16 cellular contexts compared by ENCODE assay signal in the genomic region with DNA sequence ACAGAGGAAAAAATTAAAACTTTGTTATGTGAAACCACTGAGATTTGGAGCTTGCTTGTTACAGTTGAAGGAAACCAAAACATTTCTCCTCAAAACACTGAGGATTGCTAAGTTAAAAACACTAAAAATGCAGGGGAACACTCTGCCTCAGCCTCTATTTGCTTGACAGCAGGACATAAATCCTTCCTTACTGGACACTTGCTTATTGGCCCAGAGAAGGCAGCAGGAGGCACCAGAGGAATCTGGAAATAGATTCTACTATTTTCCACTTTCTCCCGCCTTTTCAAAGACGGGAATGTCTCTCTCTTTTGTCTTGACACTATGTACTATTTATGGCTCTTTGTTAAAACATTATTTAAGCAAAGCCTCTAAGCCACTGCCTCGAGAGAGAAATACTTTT.
DNase-seq lines count a peak whose midpoint lies in the region; ATAC-seq and TF ChIP-seq lines count a peak whose summit lies in the region.
"Had no signal": no experiment of that assay in that cellular context is flagged by ENCODE, and none has a peak within 500 bp of the region (broad histone marks: within the 10 kb centered on the region; RNA-seq: fewer than 3 reads in every experiment).

No MANE protein-coding gene starts in this region.

- no peak overlapping the region for H3K4me3 Mint-ChIP-seq in memory B cell
- H3K4me3 Mint-ChIP-seq in WTC11: no peak overlapping the region
- H3K4me3 Mint-ChIP-seq: CD14-positive monocyte; CD8-positive, alpha-beta T cell; H9 had no signal

- DNase-seq in cerebellar cortex (ENCODE audit: low spot score): peak; percentile 70
- no peak for DNase-seq in memory B cell (ENCODE audit: low spot score in 2 of 2)
- no peak for DNase-seq in mammary epithelial cell
- no peak for DNase-seq in stimulated activated CD4-positive, alpha-beta T cell treated with anti-CD3 and anti-CD28 coated beads, Interleukin-4, amount 100 ng/mL, for 1 hour
- DNase-seq in WTC11 (ENCODE audit: low spot score): no peak
- DNase-seq: CD8-positive, alpha-beta T cell; COR-L47; DND-41; GF-D8; GOT3; H9; KBM-7 had no signal

- no peaks in the 10 kb centered on the region for H3F3A ChIP-seq in OCI-LY1 (ENCODE audit: insufficient read depth, low read length)

- no peak for TF ChIP-seq CTCF in OCI-LY1 (IDR thresholded peaks at IDR 0.05; ENCODE audit: low read length)
- no peak for TF ChIP-seq CTCF in mammary epithelial cell (conservative IDR thresholded peaks at IDR 0.05 in 1 of 2, IDR thresholded peaks at IDR 0.05 in 1 of 2; ENCODE audit: extremely low read depth in 1 of 2, insufficient read depth in 1 of 2, low read depth in 1 of 2, low read length in 2 of 2)
- TF ChIP-seq CTCF in WTC11 (IDR thresholded peaks at IDR 0.05): no peak

- no peak for ATAC-seq in memory B cell (ENCODE audit: low read depth)
- no peak for ATAC-seq in GM21528 (IDR thresholded peaks at IDR 0.05; ENCODE audit: low FRiP score, unreplicated experiment)
- ATAC-seq in WTC11: no peak
- ATAC-seq: A549; CD8-positive, alpha-beta T cell had no signal

- H3K9ac ChIP-seq in OCI-LY1 (ENCODE audit: low read length): no peak overlapping the region; the same call in 1 of the 2 replicates
- H3K9ac ChIP-seq in mammary epithelial cell (ENCODE audit: insufficient read depth, low read length): no peak overlapping the region

- H3K9me3 Mint-ChIP-seq in memory B cell: no peaks in the 10 kb centered on the region
- H3K9me3 Mint-ChIP-seq in WTC11: peaks cover 18% of the 10 kb centered on the region
- H3K9me3 Mint-ChIP-seq: CD8-positive, alpha-beta T cell had no signal

- no peaks in the 10 kb centered on the region for H4K20me1 ChIP-seq in OCI-LY1 (ENCODE audit: insufficient read depth, low read length)
- no peaks in the 10 kb centered on the region for H4K20me1 ChIP-seq in mammary epithelial cell (ENCODE audit: insufficient read depth, low read length)

- H3K36me3 ChIP-seq in OCI-LY1 (ENCODE audit: insufficient read depth, low read length) (no peaks in the 10 kb centered on the region; the same call in 1 of the 2 replicates), mammary epithelial cell (ENCODE audit: insufficient read depth, low read length) (no peaks in the 10 kb centered on the region)

- WGBS in mammary epithelial cell (ENCODE audit: low coverage, missing lambda C conversion rate): 70% methylated on average over 2 of the region's 3 CpGs

- dilution Hi-C loops in mammary epithelial cell (cut with HindIII; ENCODE audit: low sequenced_read_pairs): no loop called here

- intact Hi-C loops in mammary epithelial cell (cut with micrococcal nuclease): no loop called here

- H2AFZ ChIP-seq in OCI-LY1 (ENCODE audit: low read length): peak overlapping the region; percentile 2; the same call in 1 of the 2 replicates
- no peak overlapping the region for H2AFZ ChIP-seq in mammary epithelial cell (ENCODE audit: low read depth, low read length)

- H3K36me3 Mint-ChIP-seq in memory B cell (peaks cover 2% of the 10 kb centered on the region), WTC11 (peaks cover 10% of the 10 kb centered on the region)
- H3K36me3 Mint-ChIP-seq: CD8-positive, alpha-beta T cell had no signal

- H3K79me2 ChIP-seq in OCI-LY1 (ENCODE audit: insufficient read depth, low read length) (no peaks in the 10 kb centered on the region), mammary epithelial cell (ENCODE audit: insufficient read depth, low read length) (no peaks in the 10 kb centered on the region)

- in situ Hi-C loops in mammary epithelial cell (cut with MboI; ENCODE audit: low sequenced_read_pairs in 2 of 2): no loop called here

- BruUV-seq in mammary epithelial cell (replicated peaks; lab: Mats Ljungman, UMichigan): no TSS peak

- POLR2A ChIA-PET in WTC11 (lab: Charles Lee): no interaction called here

- peak overlapping the region; percentile 72 for H3K27ac ChIP-seq in OCI-LY1 (ENCODE audit: low read depth, low read length, poor library complexity, severe bottlenecking)
- no peak overlapping the region for H3K27ac ChIP-seq in mammary epithelial cell (ENCODE audit: insufficient read depth, low read depth, low read length)
- H3K27ac ChIP-seq: A549 had no signal

- no peaks in the 10 kb centered on the region for H3K27me3 ChIP-seq in OCI-LY1 (ENCODE audit: insufficient read depth, low read length)
- H3K27me3 ChIP-seq in mammary epithelial cell (ENCODE audit: insufficient read depth, low read length): no peaks in the 10 kb centered on the region

- H3K9me2 ChIP-seq in OCI-LY1 (ENCODE audit: low read depth, low read length): no peaks in the 10 kb centered on the region

- H3K4me1 Mint-ChIP-seq in memory B cell (peaks cover 25% of the 10 kb centered on the region), WTC11 (no peaks in the 10 kb centered on the region)
- H3K4me1 Mint-ChIP-seq: H9 had no signal

- H3K4me2 ChIP-seq in OCI-LY1 (ENCODE audit: low read length) (no peak overlapping the region), mammary epithelial cell (ENCODE audit: insufficient read depth, low read depth, low read length) (no peak overlapping the region)
- H3K4me2 ChIP-seq: A549 had no signal

- H3K27ac Mint-ChIP-seq in memory B cell (peak overlapping the region; percentile 90), WTC11 (no peak overlapping the region)
- H3K27ac Mint-ChIP-seq: CD8-positive, alpha-beta T cell; H9 had no signal

- no peak overlapping the region for H3K4me3 ChIP-seq in OCI-LY1 (ENCODE audit: low read depth, low read length, poor library complexity, severe bottlenecking)
- H3K4me3 ChIP-seq in mammary epithelial cell (replicated peaks in 1 of 3; ENCODE audit: insufficient read depth in 1 of 3, low read depth in 2 of 3, low read length in 3 of 3): no peak overlapping the region
- H3K4me3 ChIP-seq: A549 had no signal

- H3K4me1 ChIP-seq in OCI-LY1 (ENCODE audit: insufficient read depth, low read length, severe bottlenecking) (peaks cover 39% of the 10 kb centered on the region), mammary epithelial cell (ENCODE audit: insufficient read depth, low read length) (peaks cover 14% of the 10 kb centered on the region)

- H3K27me3 Mint-ChIP-seq in memory B cell (no peaks in the 10 kb centered on the region), WTC11 (ENCODE audit: low read depth) (peaks cover 17% of the 10 kb centered on the region)

- H3K9me3 ChIP-seq in OCI-LY1 (ENCODE audit: low read length) (no peaks in the 10 kb centered on the region), mammary epithelial cell (replicated peaks; ENCODE audit: insufficient read depth, low read length) (no peaks in the 10 kb centered on the region)
- H3K9me3 ChIP-seq: A549 had no signal

- CTCF ChIA-PET in mammary epithelial cell (lab: Charles Lee; ENCODE audit: low non-redundant PET): no interaction called here
- CTCF ChIA-PET in WTC11 (lab: Charles Lee): no interaction called here

TF ChIP-seq in WTC11, 78 proteins besides CTCF, POLR2A, EP300 and RAD21:
- TF ChIP-seq ZNF219 (CRISPR knock-in tag; IDR thresholded peaks at IDR 0.05; ENCODE audit: borderline replicate concordance): no peak
- no peak for TF ChIP-seq SP1 (CRISPR knock-in tag; conservative IDR thresholded peaks at IDR 0.05)
- no peak for TF ChIP-seq TP53 (CRISPR knock-in tag; IDR thresholded peaks at IDR 0.05)
- TF ChIP-seq ZBTB21 (CRISPR knock-in tag; IDR thresholded peaks at IDR 0.05; ENCODE audit: borderline replicate concordance): no peak
- TF ChIP-seq STAT6 (CRISPR knock-in tag; conservative IDR thresholded peaks at IDR 0.05; ENCODE audit: low read depth): no peak
- TF ChIP-seq FOXJ3 (CRISPR knock-in tag; IDR thresholded peaks at IDR 0.05; ENCODE audit: borderline replicate concordance): no peak
- no peak for TF ChIP-seq ZNF232 (CRISPR knock-in tag; IDR thresholded peaks at IDR 0.05)
- no peak for TF ChIP-seq NFE2L1 (CRISPR knock-in tag; IDR thresholded peaks at IDR 0.05)
- no peak for TF ChIP-seq ZNF396 (CRISPR knock-in tag; IDR thresholded peaks at IDR 0.05; ENCODE audit: borderline replicate concordance)
- TF ChIP-seq ETV6 (CRISPR knock-in tag; IDR thresholded peaks at IDR 0.05): no peak
- TF ChIP-seq SMAD4 (CRISPR knock-in tag; IDR thresholded peaks at IDR 0.05): no peak
